18 cellular contexts compared by ENCODE assay signal in the genomic region with DNA sequence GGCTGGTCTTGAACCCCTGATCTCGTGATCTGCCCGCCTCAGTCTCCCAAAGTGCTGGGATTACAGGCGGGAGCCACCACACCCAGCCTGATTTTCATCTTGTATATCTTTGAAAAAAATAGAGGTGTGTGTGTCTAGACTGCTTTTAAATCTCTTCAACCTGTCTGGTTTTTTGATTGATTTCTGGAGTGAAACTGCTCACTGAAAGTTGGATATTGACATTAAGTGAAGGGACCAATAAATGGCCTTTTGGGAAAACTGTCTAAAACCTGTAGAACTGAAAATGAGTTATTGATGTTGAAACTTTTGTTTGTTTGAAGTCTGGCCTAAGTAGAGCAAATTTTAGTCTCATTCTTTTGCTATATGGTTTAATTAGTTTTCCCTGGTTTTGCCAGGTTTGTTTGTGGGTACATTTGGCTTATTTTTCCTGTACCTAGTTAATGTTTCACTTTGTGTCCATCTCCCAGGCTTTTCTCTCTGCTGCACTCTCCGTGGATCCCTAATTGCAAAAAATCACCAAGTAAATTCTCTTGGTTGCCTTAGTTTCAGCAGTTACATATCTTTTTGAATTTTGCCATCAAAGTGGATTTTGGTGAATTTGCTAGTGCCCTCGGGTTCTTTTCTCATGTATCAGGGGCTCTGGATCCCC.
DNase-seq lines count a peak whose midpoint lies in the region; ATAC-seq, FAIRE-seq and TF ChIP-seq lines count a peak whose summit lies in the region.
"Had no signal": no experiment of that assay in that cellular context is flagged by ENCODE, and none has a peak within 500 bp of the region (broad histone marks: within the 10 kb centered on the region; RNA-seq: fewer than 3 reads in every experiment).

No MANE protein-coding gene starts in this region.

- no peak for DNase-seq in HepG2 (ENCODE audit: low spot score)
- no peak for DNase-seq in mesothelial cell of epicardium (ENCODE audit: low spot score in 2 of 2, unreplicated experiment in 2 of 2)
- DNase-seq in HTR-8/SVneo (ENCODE audit: insufficient read length, low spot score): no peak
- DNase-seq in activated effector memory CD4-positive, alpha-beta T cell treated with Interleukin-2 at 50 U/mL for 16 hours: no peak
- DNase-seq: activated B cell treated with CpG ODN at 0.5 μM for 24 hours; activated naive CD4-positive, alpha-beta T cell treated with Interleukin-2 at 50 U/mL for 16 hours; effector CD8-positive, alpha-beta T cell; islet precursor cell; NCI-H2029; NCI-H510A; SHP77; stimulated activated CD4-positive, alpha-beta T cell treated with anti-CD3 and anti-CD28 coated beads, Interleukin-2, amount 100 ng/mL, for 24 hours had no signal

- TF ChIP-seq EP300 in HepG2 (IDR thresholded peaks at IDR 0.05; ENCODE audit: low read depth in 2 of 2, low read length in 2 of 2) (no peak), HepG2 (CRISPR knock-in tag; IDR thresholded peaks at IDR 0.05; ENCODE audit: borderline replicate concordance) (no peak)

- peak overlapping the region; percentile 82 for H3K27ac Mint-ChIP-seq in activated T-helper 17 cell treated with anti-CD3 and anti-CD28 coated beads, Interleukin-2, amount 50 U/mL, for 72 hours
- H3K27ac Mint-ChIP-seq in mesothelial cell of epicardium: peak overlapping the region; percentile 37
- H3K27ac Mint-ChIP-seq: activated B cell treated with CpG ODN at 0.5 μM for 24 hours; T-helper 1 cell treated with Interleukin-12 subunit alpha and Interleukin-12 subunit beta and Interleukin-4 antibody, amounts not matched to agents 30 μg/mL and 1 μg/mL, for 36 hours had no signal

- H3K27ac ChIP-seq in liver (ENCODE audit: low read depth in 1 of 2, low read length in 2 of 2) (peak overlapping the region; percentile 23 to 65), HepG2 (ENCODE audit: extremely low read length, insufficient read depth, low read length) (no peak overlapping the region)
- H3K27ac ChIP-seq: cardiac muscle cell had no signal

- no peaks in the 10 kb centered on the region for H3K79me2 ChIP-seq in HepG2 (ENCODE audit: insufficient read depth, low read length)

- H3K27me3 Mint-ChIP-seq in activated T-helper 17 cell treated with anti-CD3 and anti-CD28 coated beads, Interleukin-2, amount 50 U/mL, for 72 hours: no peaks in the 10 kb centered on the region
- no peaks in the 10 kb centered on the region for H3K27me3 Mint-ChIP-seq in mesothelial cell of epicardium (ENCODE audit: low read depth)
- H3K27me3 Mint-ChIP-seq: activated B cell treated with CpG ODN at 0.5 μM for 24 hours had no signal

- H3K4me3 Mint-ChIP-seq in activated T-helper 17 cell treated with anti-CD3 and anti-CD28 coated beads, Interleukin-2, amount 50 U/mL, for 72 hours: peak overlapping the region; percentile 32
- H3K4me3 Mint-ChIP-seq in mesothelial cell of epicardium: no peak overlapping the region
- H3K4me3 Mint-ChIP-seq: activated B cell treated with CpG ODN at 0.5 μM for 24 hours; T-helper 1 cell treated with Interleukin-12 subunit alpha and Interleukin-12 subunit beta and Interleukin-4 antibody, amounts not matched to agents 30 μg/mL and 1 μg/mL, for 36 hours had no signal

- H4K20me1 ChIP-seq in HepG2 (ENCODE audit: insufficient read depth, low read length): no peaks in the 10 kb centered on the region; the same call in 1 of the 2 replicates

- TF ChIP-seq RAD21 in liver (IDR thresholded peaks at IDR 0.05) (peak in 1 of 2 donors; percentile 20), HepG2 (CRISPR knock-in tag; IDR thresholded peaks at IDR 0.05) (no peak)

- H3K4me1 ChIP-seq in liver (ENCODE audit: control insufficient read depth in 4 of 4, insufficient read depth in 4 of 4, low read length in 3 of 4) (peaks cover 5 to 25% (median 16%) of the 10 kb centered on the region in 4 donors), HepG2 (ENCODE audit: insufficient read depth, low read length) (peaks cover 15% of the 10 kb centered on the region)

- ATAC-seq in HepG2 (no peak), HG03460 (IDR thresholded peaks at IDR 0.05; ENCODE audit: unreplicated experiment) (no peak)
- no peak for ATAC-seq in activated T-helper 17 cell treated with anti-CD3 and anti-CD28 coated beads, Interleukin-2, amount 50 U/mL, for 72 hours (replicated peaks)

- intact Hi-C loops in HepG2 (cut with micrococcal nuclease; ENCODE audit: unreplicated experiment): no loop called here

- peaks cover 22% of the 10 kb centered on the region for H3K4me1 Mint-ChIP-seq in activated T-helper 17 cell treated with anti-CD3 and anti-CD28 coated beads, Interleukin-2, amount 50 U/mL, for 72 hours
- H3K4me1 Mint-ChIP-seq in mesothelial cell of epicardium: no peaks in the 10 kb centered on the region

- CTCF ChIA-PET in HepG2 (lab: Yijun Ruan, JAX; ENCODE audit: low intra/inter-chr PET ratio, low total read pairs): no interaction called here

- POLR2A ChIA-PET in HepG2 (lab: Yijun Ruan, JAX): no interaction called here

- H3K4me2 ChIP-seq in HepG2 (ENCODE audit: low read depth, low read length): no peak overlapping the region

- peak overlapping the region in 1 of 2 donors; percentile 57 for H3K9ac ChIP-seq in liver (ENCODE audit: low read depth in 1 of 2, low read length in 2 of 2)
- H3K9ac ChIP-seq in HepG2 (ENCODE audit: insufficient read depth, low read depth, low read length): no peak overlapping the region

- H3K9me3 ChIP-seq in liver (ENCODE audit: control insufficient read depth in 4 of 4, low read length in 3 of 4) (no peaks in the 10 kb centered on the region), HepG2 (ENCODE audit: low read length) (no peaks in the 10 kb centered on the region)

- H3K4me3 ChIP-seq in liver (ENCODE audit: low read depth in 1 of 3, low read length in 3 of 3): no peak overlapping the region
- H3K4me3 ChIP-seq in HepG2 (replicated peaks in 1 of 3; ENCODE audit: insufficient read depth in 1 of 3, low read depth in 2 of 3, low read length in 3 of 3): no peak overlapping the region
- H3K4me3 ChIP-seq: cardiac muscle cell had no signal

- TF ChIP-seq POLR2A in HepG2 (IDR thresholded peaks at IDR 0.05; ENCODE audit: insufficient read depth in 1 of 2, low read depth in 2 of 2, low read length in 2 of 2): no peak

- H3K36me3 Mint-ChIP-seq in activated T-helper 17 cell treated with anti-CD3 and anti-CD28 coated beads, Interleukin-2, amount 50 U/mL, for 72 hours (ENCODE audit: low read depth): peaks cover 99% of the 10 kb centered on the region
- peaks cover 58% of the 10 kb centered on the region for H3K36me3 Mint-ChIP-seq in mesothelial cell of epicardium

- in situ Hi-C loops in HepG2 (cut with HindIII; ENCODE audit: extremely low pct_ligation_motif_present, low pct_unique_long_range_greater_than_20kb): no loop called here

- WGBS in liver: 66% methylated on average over 5 of the region's 5 CpGs
- 93% methylated on average over 5 of the region's 5 CpGs for WGBS in HepG2 (ENCODE audit: low lambda C conversion rate)

- TF ChIP-seq CTCF in liver (IDR thresholded peaks at IDR 0.05; ENCODE audit: low read depth, low read length, missing input control) (no peak), HepG2 (CRISPR knock-in tag; IDR thresholded peaks at IDR 0.05) (no peak), mesothelial cell of epicardium (IDR thresholded peaks at IDR 0.05; ENCODE audit: unreplicated experiment) (no peak)

- no peak for FAIRE-seq in HepG2 (lab: Jason Lieb, UNC)
- no peak for FAIRE-seq in HTR-8/SVneo (lab: Jason Lieb, UNC)
- FAIRE-seq: GM12891 had no signal

- H2AFZ ChIP-seq in HepG2 (ENCODE audit: low read length): no peak overlapping the region

- H3K9me3 Mint-ChIP-seq in activated T-helper 17 cell treated with anti-CD3 and anti-CD28 coated beads, Interleukin-2, amount 50 U/mL, for 72 hours: no peaks in the 10 kb centered on the region
- no peaks in the 10 kb centered on the region for H3K9me3 Mint-ChIP-seq in mesothelial cell of epicardium
- H3K9me3 Mint-ChIP-seq: activated B cell treated with CpG ODN at 0.5 μM for 24 hours; T-helper 1 cell treated with Interleukin-12 subunit alpha and Interleukin-12 subunit beta and Interleukin-4 antibody, amounts not matched to agents 30 μg/mL and 1 μg/mL, for 36 hours had no signal

- H3K36me3 ChIP-seq in liver (ENCODE audit: control insufficient read depth in 4 of 4, insufficient read depth in 3 of 4, low read depth in 1 of 4, low read length in 3 of 4) (peaks cover 4 to 44% (median 34%) of the 10 kb centered on the region in 4 donors), HepG2 (replicated peaks in 1 of 2; ENCODE audit: control insufficient read depth in 1 of 2, insufficient read depth in 2 of 2, low read length in 2 of 2) (peaks cover 42 to 99% of the 10 kb centered on the region in 2 experiments)

- H3K27me3 ChIP-seq in liver (ENCODE audit: control insufficient read depth in 4 of 4, insufficient read depth in 4 of 4, low read length in 3 of 4): no peaks in the 10 kb centered on the region
- H3K27me3 ChIP-seq in HepG2 (ENCODE audit: control insufficient read depth in 1 of 2, insufficient read depth in 2 of 2, low read length in 2 of 2): no peaks in the 10 kb centered on the region
- H3K27me3 ChIP-seq: cardiac muscle cell had no signal

- BruUV-seq in HepG2 (replicated peaks; lab: Mats Ljungman, UMichigan): no TSS peak

TF ChIP-seq in liver, 16 proteins besides CTCF, POLR2A, EP300 and RAD21 (continues in another document):
- TF ChIP-seq SP1 (IDR thresholded peaks at IDR 0.05) (no peak), HNF4A (conservative IDR thresholded peaks at IDR 0.05) (peak; percentile 5 to 29)
